In genomic region chr11:68313574-68314202, GRCh38 we compare ENCODE assay signal across 8 cellular contexts. TPM values are rescaled to one million over a fixed set of nuclear protein-coding genes. Genes with fewer than 3 reads are reported as not detected.
A peak's percentile ranks its signal among the peaks of the same experiment; 100 is the strongest.
DNase-seq lines count a peak whose midpoint lies in the region; TF ChIP-seq lines count a peak whose summit lies in the region.

No MANE protein-coding gene starts in this region.

- DNase-seq in GM04503 (ENCODE audit: low read depth) (peak; percentile 20), NCI-H510A treated with DMSO at 0.1 percent for 48 hours (lab: John Stamatoyannopoulos, UW) (peak; percentile 36), dorsolateral prefrontal cortex (no peak), myocyte (ENCODE audit: low read depth) (peak; percentile 82), NCI-H128 (lab: John Stamatoyannopoulos, UW; ENCODE audit: unreplicated experiment) (no peak), NCI-H1436 treated with DMSO at 0.1 percent for 48 hours (lab: John Stamatoyannopoulos, UW) (no peak), GM20000 (ENCODE audit: low spot score) (no peak), activated gamma-delta T cell treated with Interleukin-2 at 50 U/mL for 16 hours (no peak)

- peaks cover 0 to 4% (median 0%) of the 10 kb centered on the region in 45 donors for H3K27me3 ChIP-seq in dorsolateral prefrontal cortex

- no peak for TF ChIP-seq CTCF in dorsolateral prefrontal cortex (IDR thresholded peaks at IDR 0.05 in 54 of 56, conservative IDR thresholded peaks at IDR 0.05 in 2 of 56; ENCODE audit: low read depth in 1 of 56, partially characterized antibody in 56 of 56)
- TF ChIP-seq CTCF in GM20000 (IDR thresholded peaks at IDR 0.05; ENCODE audit: extremely low read depth, missing control alignments) = no peak

- peak overlapping the region in 8 of 59 donors; percentile 6 to 56 (median 34) for H3K27ac ChIP-seq in dorsolateral prefrontal cortex

- intact Hi-C loops in dorsolateral prefrontal cortex (cut with DNase I) = loop anchor here (5.0 to 10.0 kb wide), 2 partner anchors 69 to 71 kb away; no protein-coding TSS in a partner anchor

- peak overlapping the region in 57 of 59 donors; percentile 26 to 74 (median 58) for H3K4me3 ChIP-seq in dorsolateral prefrontal cortex

RNA-seq across cellular contexts. Expression of gene LRP5, which starts 1.3 kb away (rescaled TPM):
- total RNA-seq in dorsolateral prefrontal cortex (10 to 100 TPM in 50 of 120 experiments, 1 to 10 TPM in 70; 4.5 to 21.7 (median 9.2) TPM), myocyte (48.8 and 67.2 TPM in 2 replicates)
- 38.2 TPM for polyA plus RNA-seq in myocyte (2012)

RNA-seq across cellular contexts. Expression of gene C11orf24, which starts 41.9 kb away (rescaled TPM):
- 10 to 100 TPM; 12.6 to 56.0 (median 23.3) TPM for total RNA-seq in dorsolateral prefrontal cortex
- total RNA-seq in myocyte = 78.5 and 87.0 TPM in 2 replicates
- 94.1 TPM for polyA plus RNA-seq in myocyte (2012)

Comparison
In these comparisons a context has a peak if more than half of its experiments do, and no peak if none do; other contexts are left out.
1. DNase-seq: peak in GM04503 (single experiment), NCI-H510A treated with DMSO at 0.1 percent for 48 hours (single experiment) and myocyte (single experiment); none in dorsolateral prefrontal cortex (0 of 10), NCI-H128 (single experiment), NCI-H1436 treated with DMSO at 0.1 percent for 48 hours (single experiment), GM20000 (single experiment) and activated gamma-delta T cell treated with Interleukin-2 at 50 U/mL for 16 hours (single experiment).